9 cellular contexts compared by ENCODE assay signal in genomic region chrX:153968255-153968654, GRCh38. TPM values are rescaled to one million over a fixed set of nuclear protein-coding genes. Genes with fewer than 3 reads are reported as not detected.
DNase-seq lines count a peak whose midpoint lies in the region; ATAC-seq and TF ChIP-seq lines count a peak whose summit lies in the region.
"Had no signal": no experiment of that assay in that cellular context is flagged by ENCODE, and none has a peak within 500 bp of the region (broad histone marks: within the 10 kb centered on the region; RNA-seq: fewer than 3 reads in every experiment).

No MANE protein-coding gene starts in this region.

- H3K27ac ChIP-seq in left ventricle myocardium inferior (replicated peaks): peak overlapping the region; percentile 76

- ATAC-seq in memory B cell (ENCODE audit: low read depth): no peak
- no peak for ATAC-seq in GM18907 (IDR thresholded peaks at IDR 0.05; ENCODE audit: unreplicated experiment)
- ATAC-seq in GM21528 (IDR thresholded peaks at IDR 0.05; ENCODE audit: low FRiP score, unreplicated experiment): no peak
- ATAC-seq in HG02840 (IDR thresholded peaks at IDR 0.05; ENCODE audit: low FRiP score, unreplicated experiment): no peak

- H3K4me3 ChIP-seq in left ventricle myocardium inferior (peak overlapping the region; percentile 83), adipocyte (ENCODE audit: low read length) (peak overlapping the region; percentile 99)

- H3K4me1 Mint-ChIP-seq in memory B cell (peaks cover 28% of the 10 kb centered on the region), type B pancreatic cell (ENCODE audit: unreplicated experiment) (peaks cover 31% of the 10 kb centered on the region)

- no peaks in the 10 kb centered on the region for H3K9me3 Mint-ChIP-seq in memory B cell
- no peaks in the 10 kb centered on the region for H3K9me3 Mint-ChIP-seq in type B pancreatic cell

- TF ChIP-seq CTCF in left ventricle myocardium inferior (IDR thresholded peaks at IDR 0.05; ENCODE audit: borderline replicate concordance): no peak
- no peak for TF ChIP-seq CTCF in type B pancreatic cell (conservative IDR thresholded peaks at IDR 0.05)

- H3K9me3 ChIP-seq in left ventricle myocardium inferior (replicated peaks): no peaks in the 10 kb centered on the region
- no peaks in the 10 kb centered on the region for H3K9me3 ChIP-seq in adipocyte (ENCODE audit: control insufficient read depth, low read length)

- H3K27me3 Mint-ChIP-seq in memory B cell (no peaks in the 10 kb centered on the region), type B pancreatic cell (no peaks in the 10 kb centered on the region)

- H3K27ac Mint-ChIP-seq in memory B cell (peak overlapping the region; percentile 92), type B pancreatic cell (peak overlapping the region; percentile 82)

- H3K36me3 ChIP-seq in left ventricle myocardium inferior (peaks cover 5% of the 10 kb centered on the region), adipocyte (ENCODE audit: control insufficient read depth, insufficient read depth, low read length, severe bottlenecking) (peaks cover 5% of the 10 kb centered on the region)

- no peak for DNase-seq in left ventricle myocardium inferior
- DNase-seq in cardiac septum (ENCODE audit: low spot score): no peak
- DNase-seq in adipocyte (ENCODE audit: low read depth): no peak
- no peak for DNase-seq in memory B cell (ENCODE audit: low spot score in 2 of 2)
- DNase-seq in type B pancreatic cell (ENCODE audit: extremely low spot score, unreplicated experiment): no peak
- DNase-seq: NCI-H774 had no signal

- H3K4me3 Mint-ChIP-seq in memory B cell: peak overlapping the region; percentile 100
- H3K4me3 Mint-ChIP-seq in type B pancreatic cell: peak overlapping the region; percentile 100

- H3K36me3 Mint-ChIP-seq in memory B cell (peaks cover 2% of the 10 kb centered on the region), type B pancreatic cell (peaks cover 11% of the 10 kb centered on the region)

- intact Hi-C loops in left ventricle myocardium inferior (cut with micrococcal nuclease) (no loop called here), cardiac septum (cut with DNase I) (no loop called here)

- H3K9ac ChIP-seq in adipocyte (ENCODE audit: low read length): peak overlapping the region; percentile 100

- H3K4me1 ChIP-seq in left ventricle myocardium inferior (peaks cover 56% of the 10 kb centered on the region), adipocyte (ENCODE audit: control insufficient read depth, insufficient read depth, low read length) (peaks cover 33% of the 10 kb centered on the region)

- H3K27me3 ChIP-seq in left ventricle myocardium inferior (ENCODE audit: low read depth) (no peaks in the 10 kb centered on the region), adipocyte (replicated peaks; ENCODE audit: control insufficient read depth, insufficient read depth, low read length) (no peaks in the 10 kb centered on the region)

RNA-seq across cellular contexts. Expression of gene HCFC1, which starts 3.4 kb away (rescaled TPM):
- total RNA-seq in left ventricle myocardium inferior (28.4 TPM), cardiac septum (39.5 TPM), type B pancreatic cell (ENCODE audit: low replicate concordance) (81.2 and 98.0 TPM in 2 replicates)

RNA-seq across cellular contexts. Expression of gene TMEM187, which starts 4.3 kb away (rescaled TPM):
- total RNA-seq in left ventricle myocardium inferior (6.4 TPM), cardiac septum (10.6 TPM), type B pancreatic cell (ENCODE audit: low replicate concordance) (14.4 and 15.2 TPM in 2 replicates)

RNA-seq across cellular contexts. Expression of gene RENBP, which starts 23.8 kb away (rescaled TPM):
- total RNA-seq in left ventricle myocardium inferior (7.5 TPM), cardiac septum (8.6 TPM), type B pancreatic cell (ENCODE audit: low replicate concordance) (4.9 and 6.7 TPM in 2 replicates)

RNA-seq across cellular contexts. Expression of gene NAA10, which starts 33.4 kb away (rescaled TPM):
- 67.1 TPM for total RNA-seq in left ventricle myocardium inferior
- 87.2 TPM for total RNA-seq in cardiac septum
- 73.8 and 82.7 TPM in 2 replicates for total RNA-seq in type B pancreatic cell (ENCODE audit: low replicate concordance)

RNA-seq across cellular contexts. Expression of gene ARHGAP4, which starts 42.2 kb away (rescaled TPM):
- total RNA-seq in left ventricle myocardium inferior (10.0 TPM), cardiac septum (22.9 TPM), type B pancreatic cell (ENCODE audit: low replicate concordance) (7.7 and 8.8 TPM in 2 replicates)
